Comparison of ENCODE assay signal across 8 cellular contexts in the genomic region with DNA sequence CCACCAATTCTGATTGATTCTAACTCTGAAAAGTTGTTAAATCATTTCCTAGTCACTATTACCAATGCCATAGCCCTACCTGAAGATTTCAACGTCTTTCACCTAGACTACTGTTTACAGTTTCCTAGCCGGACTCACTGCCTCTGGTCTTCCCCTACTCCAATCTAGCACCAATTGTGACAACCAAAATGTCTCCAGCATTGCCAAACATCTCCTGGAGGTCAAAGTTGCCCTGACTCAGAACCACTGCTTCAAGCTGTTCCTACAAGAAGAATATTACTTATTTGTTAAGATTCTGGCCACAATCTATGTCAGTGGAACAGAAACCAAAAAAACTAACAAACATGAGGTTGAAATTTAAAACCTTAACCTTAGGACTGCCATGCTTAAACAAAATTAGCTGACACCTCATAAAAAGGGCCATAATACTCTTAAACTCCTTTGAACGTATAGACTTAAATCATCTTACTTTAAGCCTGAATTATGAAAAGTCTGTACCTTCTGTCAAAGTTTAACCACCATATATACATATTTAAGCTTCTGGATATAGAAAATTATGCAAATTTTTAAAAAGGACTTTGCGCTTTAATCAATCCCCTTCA. TPM values are rescaled to one million over a fixed set of nuclear protein-coding genes. Genes with fewer than 3 reads are reported as not detected.
DNase-seq lines count a peak whose midpoint lies in the region; ATAC-seq and TF ChIP-seq lines count a peak whose summit lies in the region.

No MANE protein-coding gene starts in this region.

- 71 to 81% methylated on average over 4 of the region's 4 CpGs for WGBS in heart right ventricle, 2 donors
- WGBS in right lobe of liver (ENCODE audit: insufficient coverage, low coverage, low lambda C conversion rate, missing lambda C conversion rate), result 44% methylated on average over 4 of the region's 4 CpGs

- H3K27me3 ChIP-seq in right atrium auricular region (no peaks in the 10 kb centered on the region), heart right ventricle (no peaks in the 10 kb centered on the region), right lobe of liver (no peaks in the 10 kb centered on the region), vagina (no peaks in the 10 kb centered on the region)

- peak overlapping the region; percentile 88 for H3K4me3 Mint-ChIP-seq in activated naive CD8-positive, alpha-beta T cell treated with anti-CD3 and anti-CD28 coated beads, Interleukin-2, amount 50 U/mL, for 24 hours

- H3K4me3 ChIP-seq in right atrium auricular region (peak overlapping the region in 1 of 2 donors; percentile 75), heart right ventricle (peak overlapping the region in 5 of 10 donors; percentile 82 to 98 (median 93)), right lobe of liver (peak overlapping the region in 2 of 3 donors; percentile 90), vagina (no peak overlapping the region)

- TF ChIP-seq CTCF in right atrium auricular region (IDR thresholded peaks at IDR 0.05) (no peak), heart right ventricle (IDR thresholded peaks at IDR 0.05) (no peak), right lobe of liver (IDR thresholded peaks at IDR 0.05) (no peak), vagina (IDR thresholded peaks at IDR 0.05) (no peak)

- peaks cover 54% of the 10 kb centered on the region for H3K4me1 Mint-ChIP-seq in activated naive CD8-positive, alpha-beta T cell treated with anti-CD3 and anti-CD28 coated beads, Interleukin-2, amount 50 U/mL, for 24 hours

- intact Hi-C loops in heart right ventricle (cut with DNase I), result loop anchor here (1.0 to 10.0 kb wide), 17 partner anchors 51 to 508 kb away; partner anchors contain the start of genes UGDH (in 4 of the 10), N4BP2 (in 3 of the 10), SMIM14 (in 3 of the 10) and UBE2K (in 2 of the 10)
- intact Hi-C loops in right lobe of liver (cut with DNase I), result loop anchor here (10.0 kb wide), 1 partner anchor 271 kb away; no protein-coding TSS in a partner anchor
- intact Hi-C loops in vagina (cut with DNase I), result loop anchor here (5.0 kb wide), 2 partner anchors 278 to 448 kb away; partner anchors contain the start of genes UBE2K and UGDH

- no peaks in the 10 kb centered on the region for H3K9me3 ChIP-seq in right atrium auricular region
- H3K9me3 ChIP-seq in heart right ventricle, result no peaks in the 10 kb centered on the region
- H3K9me3 ChIP-seq in right lobe of liver, result no peaks in the 10 kb centered on the region
- H3K9me3 ChIP-seq in vagina, result no peaks in the 10 kb centered on the region

- TF ChIP-seq POLR2A in right lobe of liver (IDR thresholded peaks at IDR 0.05), result no peak
- TF ChIP-seq POLR2A in vagina (IDR thresholded peaks at IDR 0.05), result no peak

- H3K4me1 ChIP-seq in right atrium auricular region (peaks cover 0 to 29% of the 10 kb centered on the region in 2 donors), heart right ventricle (peaks cover 0 to 51% (median 20%) of the 10 kb centered on the region in 9 donors), right lobe of liver (peaks cover 0 to 52% (median 21%) of the 10 kb centered on the region in 4 donors), vagina (peaks cover 55% of the 10 kb centered on the region)

- peak overlapping the region; percentile 85 for H3K27ac Mint-ChIP-seq in activated naive CD8-positive, alpha-beta T cell treated with anti-CD3 and anti-CD28 coated beads, Interleukin-2, amount 50 U/mL, for 24 hours

- H3K36me3 ChIP-seq in right atrium auricular region, result peaks cover 12% of the 10 kb centered on the region
- peaks cover 0 to 52% (median 9%) of the 10 kb centered on the region in 9 donors for H3K36me3 ChIP-seq in heart right ventricle
- H3K36me3 ChIP-seq in right lobe of liver, result peaks cover 0 to 10% (median 0%) of the 10 kb centered on the region in 4 donors
- peaks cover 0 to 14% of the 10 kb centered on the region in 2 donors for H3K36me3 ChIP-seq in vagina

- no peak for ATAC-seq in heart right ventricle
- ATAC-seq in activated naive CD8-positive, alpha-beta T cell treated with anti-CD3 and anti-CD28 coated beads, Interleukin-2, amount 50 U/mL, for 24 hours, result no peak
- no peak for ATAC-seq in right lobe of liver

- no peaks in the 10 kb centered on the region for H3K27me3 Mint-ChIP-seq in activated naive CD8-positive, alpha-beta T cell treated with anti-CD3 and anti-CD28 coated beads, Interleukin-2, amount 50 U/mL, for 24 hours

- H3K27ac ChIP-seq in right atrium auricular region (peak overlapping the region; percentile 93 to 94), heart right ventricle (peak overlapping the region in 5 of 10 donors; percentile 93 to 96 (median 95)), right lobe of liver (peak overlapping the region; percentile 80 to 92 (median 86)), vagina (peak overlapping the region; percentile 98)

- DNase-seq in right atrium auricular region (ENCODE audit: low spot score), result no peak
- no peak for DNase-seq in heart right ventricle
- no peak for DNase-seq in activated naive CD8-positive, alpha-beta T cell treated with anti-CD3 and anti-CD28 coated beads, Interleukin-2, amount 50 U/mL, for 24 hours
- no peak for DNase-seq in right lobe of liver
- DNase-seq in vagina (ENCODE audit: extremely low spot score in 2 of 2), result no peak
- DNase-seq in midbrain (lab: John Stamatoyannopoulos, UW), result no peak
- DNase-seq in activated CD4-positive, alpha-beta T cell treated with anti-CD3 and anti-CD28 coated beads, Interleukin-2, amount 50 U/mL, for 1 hour, result no peak
- DNase-seq in SIG-M5 treated with dmso at 0.1 percent for 504 hours (lab: John Stamatoyannopoulos, UW; ENCODE audit: unreplicated experiment), result no peak

- H3K9me3 Mint-ChIP-seq in activated naive CD8-positive, alpha-beta T cell treated with anti-CD3 and anti-CD28 coated beads, Interleukin-2, amount 50 U/mL, for 24 hours, result no peaks in the 10 kb centered on the region

- H3K36me3 Mint-ChIP-seq in activated naive CD8-positive, alpha-beta T cell treated with anti-CD3 and anti-CD28 coated beads, Interleukin-2, amount 50 U/mL, for 24 hours (ENCODE audit: low read depth), result peaks cover 37% of the 10 kb centered on the region

RNA-seq across cellular contexts. Expression of gene PDS5A, which starts 2.1 kb away (rescaled TPM):
- total RNA-seq in right atrium auricular region, result 10 to 100 TPM; 29.5 to 30.3 TPM
- 10 to 100 TPM; 22.9 to 36.2 (median 31.0) TPM for total RNA-seq in heart right ventricle
- polyA plus RNA-seq in heart right ventricle, result 10 to 100 TPM; 12.6 to 17.4 TPM
- total RNA-seq in right lobe of liver, result 10 to 100 TPM; 28.0 to 45.7 (median 33.2) TPM
- total RNA-seq in vagina, result 64.6 TPM

Comparison
In these comparisons a context has a peak if more than half of its experiments do, and no peak if none do; other contexts are left out.
1. H3K4me3 ChIP-seq: peak in right lobe of liver (2 of 3); none in vagina (0 of 2).